In genomic region chr2:200751786-200752185, GRCh38 we compare ENCODE assay signal across 15 cellular contexts.
DNase-seq lines count a peak whose midpoint lies in the region; ATAC-seq and TF ChIP-seq lines count a peak whose summit lies in the region.
"Had no signal": no experiment of that assay in that cellular context is flagged by ENCODE, and none has a peak within 500 bp of the region (broad histone marks: within the 10 kb centered on the region; RNA-seq: fewer than 3 reads in every experiment).

No MANE protein-coding gene starts in this region.

- no peak overlapping the region for H3K4me3 ChIP-seq in RWPE2 (ENCODE audit: severe bottlenecking)
- no peak overlapping the region for H3K4me3 ChIP-seq in parathyroid adenoma (ENCODE audit: low read depth, low read length)
- H3K4me3 ChIP-seq: K562, SJCRH30 had no signal

- in situ Hi-C loops in GM13976 (cut with MboI; ENCODE audit: low sequenced_read_pairs, unreplicated experiment), result no loop called here

- peak overlapping the region; percentile 23 for H3K4me2 ChIP-seq in parathyroid adenoma (ENCODE audit: low read length)

- H2AFZ ChIP-seq in parathyroid adenoma, result no peak overlapping the region

- TF ChIP-seq CTCF in RWPE2 (IDR thresholded peaks at IDR 0.05; ENCODE audit: poor library complexity, severe bottlenecking) (no peak), parathyroid adenoma (IDR thresholded peaks at IDR 0.05) (no peak), GM13976 (IDR thresholded peaks at IDR 0.05; ENCODE audit: borderline replicate concordance, control extremely low read depth, extremely low read depth, insufficient read depth, missing control alignments) (no peak)

- H3K79me2 ChIP-seq in parathyroid adenoma, result no peaks in the 10 kb centered on the region

- H3K27me3 ChIP-seq in RWPE2 (ENCODE audit: insufficient read depth, poor library complexity, severe bottlenecking) (no peaks in the 10 kb centered on the region), parathyroid adenoma (ENCODE audit: control insufficient read depth, insufficient read depth, low read length) (no peaks in the 10 kb centered on the region)

- peak overlapping the region; percentile 10 for H3K27ac ChIP-seq in RWPE2 (ENCODE audit: poor library complexity, severe bottlenecking)
- peak overlapping the region; percentile 51 for H3K27ac ChIP-seq in epithelial cell of prostate
- no peak overlapping the region for H3K27ac ChIP-seq in parathyroid adenoma
- H3K27ac ChIP-seq: SJCRH30 had no signal

- H3K4me1 ChIP-seq in RWPE2 (ENCODE audit: insufficient read depth, poor library complexity, severe bottlenecking) (peaks cover 30% of the 10 kb centered on the region), parathyroid adenoma (peaks cover 12% of the 10 kb centered on the region)
- H3K4me1 ChIP-seq: SJCRH30 had no signal

- H3K9ac ChIP-seq in parathyroid adenoma, result no peak overlapping the region

- DNase-seq in ELR (ENCODE audit: low read depth) (peak; percentile 21), RWPE2 (ENCODE audit: low spot score) (no peak), epithelial cell of prostate (ENCODE audit: low read depth, low spot score) (no peak), GM13976 (ENCODE audit: low spot score) (no peak)
- DNase-seq: GF-D8, NCI-H1092 treated with DMSO at 0.1 percent for 48 hours, NCI-H146, NCI-H2029 treated with DMSO at 0.1 percent for 48 hours, NCI-H2171, NCI-H526, SJCRH30 had no signal

- H3K9me3 ChIP-seq in RWPE2 (ENCODE audit: severe bottlenecking) (no peaks in the 10 kb centered on the region), parathyroid adenoma (ENCODE audit: control insufficient read depth, low read length) (no peaks in the 10 kb centered on the region)
- H3K9me3 ChIP-seq: SJCRH30 had no signal

- no peaks in the 10 kb centered on the region for H3K36me3 ChIP-seq in RWPE2 (ENCODE audit: low read depth)
- no peaks in the 10 kb centered on the region for H3K36me3 ChIP-seq in parathyroid adenoma (ENCODE audit: control insufficient read depth, insufficient read depth, low read length)
- H3K36me3 ChIP-seq: SJCRH30 had no signal

- no peak for ATAC-seq in RWPE2 (ENCODE audit: low read depth)
- no peak for ATAC-seq in HG02763 (IDR thresholded peaks at IDR 0.05; ENCODE audit: unreplicated experiment)
- ATAC-seq in HG02938 (IDR thresholded peaks at IDR 0.05; ENCODE audit: unreplicated experiment), result no peak
- ATAC-seq: K562 had no signal
